In the genomic region with DNA sequence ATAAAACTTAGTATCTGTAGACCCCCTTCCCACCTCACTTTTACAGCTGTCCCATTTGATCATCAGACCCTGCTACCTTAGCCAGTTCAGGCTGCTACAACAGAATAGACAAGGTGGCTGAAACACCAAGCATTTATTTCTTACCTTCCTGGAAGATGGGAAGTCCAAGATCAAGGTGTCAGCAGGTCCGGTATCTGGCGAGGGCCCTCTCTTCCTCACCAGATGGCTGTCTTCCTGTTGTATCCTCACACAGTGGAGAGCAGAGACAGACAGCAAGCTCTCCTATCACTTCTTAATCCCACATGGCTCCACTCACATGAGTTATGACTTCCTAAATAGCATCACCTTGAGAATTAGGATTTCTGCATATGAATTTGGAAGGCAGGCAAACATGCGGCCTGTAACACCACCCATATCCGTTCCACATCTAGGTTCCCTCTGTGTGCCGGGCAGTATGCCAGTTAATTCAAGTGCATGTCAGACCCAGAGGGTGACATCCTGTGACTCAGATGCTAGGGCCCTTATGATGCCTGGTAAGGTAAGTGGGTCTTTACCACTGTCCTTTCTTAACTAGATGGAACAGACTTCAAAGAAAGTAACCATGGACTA, we compare ENCODE assay signal across 1 cellular context.
TF ChIP-seq lines count a peak whose summit lies in the region.

No MANE protein-coding gene starts in this region.

TF ChIP-seq in HCT116, 20 proteins besides CTCF, POLR2A, EP300 and RAD21 (continued from another document):
- TF ChIP-seq ELF1 (IDR thresholded peaks at IDR 0.05; ENCODE audit: borderline replicate concordance, low read depth) (no peak), EZH2 (IDR thresholded peaks at IDR 0.05) (no peak), ZNF274 (IDR thresholded peaks at IDR 0.05; ENCODE audit: low read depth, low read length) (no peak), TCF7L2 (IDR thresholded peaks at IDR 0.05; ENCODE audit: borderline replicate concordance, extremely low read depth, insufficient read depth, insufficient read length) (peak; percentile 87), CEBPB (IDR thresholded peaks at IDR 0.05; ENCODE audit: low read depth) (no peak), SP1 (IDR thresholded peaks at IDR 0.05; ENCODE audit: low read depth) (peak; percentile 91), POLR2AphosphoS5 (IDR thresholded peaks at IDR 0.05; ENCODE audit: low read depth, low read length) (peak; percentile 79), EZH2phosphoT487 (IDR thresholded peaks at IDR 0.05; ENCODE audit: borderline replicate concordance) (no peak), SIN3A (IDR thresholded peaks at IDR 0.05; ENCODE audit: low read depth) (peak; percentile 68; the same call in 1 of the 2 replicates), CBX3 (IDR thresholded peaks at IDR 0.05; ENCODE audit: low read depth) (peak; percentile 75; the same call in 1 of the 2 replicates), FOSL1 (IDR thresholded peaks at IDR 0.05; ENCODE audit: low read depth) (peak; percentile 80), EGR1 (IDR thresholded peaks at IDR 0.05; ENCODE audit: low read depth) (no peak), ZFX (IDR thresholded peaks at IDR 0.05) (peak; percentile 24; the same call in 1 of the 2 replicates)
- TF ChIP-seq, protein P1, sequence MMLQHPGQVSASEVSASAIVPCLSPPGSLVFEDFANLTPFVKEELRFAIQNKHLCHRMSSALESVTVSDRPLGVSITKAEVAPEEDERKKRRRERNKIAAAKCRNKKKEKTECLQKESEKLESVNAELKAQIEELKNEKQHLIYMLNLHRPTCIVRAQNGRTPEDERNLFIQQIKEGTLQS (IDR thresholded peaks at IDR 0.05): no peak
- TF ChIP-seq, protein P2, sequence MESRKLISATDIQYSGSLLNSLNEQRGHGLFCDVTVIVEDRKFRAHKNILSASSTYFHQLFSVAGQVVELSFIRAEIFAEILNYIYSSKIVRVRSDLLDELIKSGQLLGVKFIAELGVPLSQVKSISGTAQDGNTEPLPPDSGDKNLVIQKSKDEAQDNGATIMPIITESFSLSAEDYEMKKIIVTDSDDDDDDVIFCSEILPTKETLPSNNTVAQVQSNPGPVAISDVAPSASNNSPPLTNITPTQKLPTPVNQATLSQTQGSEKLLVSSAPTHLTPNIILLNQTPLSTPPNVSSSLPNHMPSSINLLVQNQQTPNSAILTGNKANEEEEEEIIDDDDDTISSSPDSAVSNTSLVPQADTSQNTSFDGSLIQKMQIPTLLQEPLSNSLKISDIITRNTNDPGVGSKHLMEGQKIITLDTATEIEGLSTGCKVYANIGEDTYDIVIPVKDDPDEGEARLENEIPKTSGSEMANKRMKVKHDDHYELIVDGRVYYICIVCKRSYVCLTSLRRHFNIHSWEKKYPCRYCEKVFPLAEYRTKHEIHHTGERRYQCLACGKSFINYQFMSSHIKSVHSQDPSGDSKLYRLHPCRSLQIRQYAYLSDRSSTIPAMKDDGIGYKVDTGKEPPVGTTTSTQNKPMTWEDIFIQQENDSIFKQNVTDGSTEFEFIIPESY (IDR thresholded peaks at IDR 0.05; ENCODE audit: extremely low read depth, insufficient replicate concordance, low read length): no peak
- TF ChIP-seq, protein P3, sequence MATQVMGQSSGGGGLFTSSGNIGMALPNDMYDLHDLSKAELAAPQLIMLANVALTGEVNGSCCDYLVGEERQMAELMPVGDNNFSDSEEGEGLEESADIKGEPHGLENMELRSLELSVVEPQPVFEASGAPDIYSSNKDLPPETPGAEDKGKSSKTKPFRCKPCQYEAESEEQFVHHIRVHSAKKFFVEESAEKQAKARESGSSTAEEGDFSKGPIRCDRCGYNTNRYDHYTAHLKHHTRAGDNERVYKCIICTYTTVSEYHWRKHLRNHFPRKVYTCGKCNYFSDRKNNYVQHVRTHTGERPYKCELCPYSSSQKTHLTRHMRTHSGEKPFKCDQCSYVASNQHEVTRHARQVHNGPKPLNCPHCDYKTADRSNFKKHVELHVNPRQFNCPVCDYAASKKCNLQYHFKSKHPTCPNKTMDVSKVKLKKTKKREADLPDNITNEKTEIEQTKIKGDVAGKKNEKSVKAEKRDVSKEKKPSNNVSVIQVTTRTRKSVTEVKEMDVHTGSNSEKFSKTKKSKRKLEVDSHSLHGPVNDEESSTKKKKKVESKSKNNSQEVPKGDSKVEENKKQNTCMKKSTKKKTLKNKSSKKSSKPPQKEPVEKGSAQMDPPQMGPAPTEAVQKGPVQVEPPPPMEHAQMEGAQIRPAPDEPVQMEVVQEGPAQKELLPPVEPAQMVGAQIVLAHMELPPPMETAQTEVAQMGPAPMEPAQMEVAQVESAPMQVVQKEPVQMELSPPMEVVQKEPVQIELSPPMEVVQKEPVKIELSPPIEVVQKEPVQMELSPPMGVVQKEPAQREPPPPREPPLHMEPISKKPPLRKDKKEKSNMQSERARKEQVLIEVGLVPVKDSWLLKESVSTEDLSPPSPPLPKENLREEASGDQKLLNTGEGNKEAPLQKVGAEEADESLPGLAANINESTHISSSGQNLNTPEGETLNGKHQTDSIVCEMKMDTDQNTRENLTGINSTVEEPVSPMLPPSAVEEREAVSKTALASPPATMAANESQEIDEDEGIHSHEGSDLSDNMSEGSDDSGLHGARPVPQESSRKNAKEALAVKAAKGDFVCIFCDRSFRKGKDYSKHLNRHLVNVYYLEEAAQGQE (IDR thresholded peaks at IDR 0.05; ENCODE audit: low read depth): no peak
- TF ChIP-seq, protein P4, sequence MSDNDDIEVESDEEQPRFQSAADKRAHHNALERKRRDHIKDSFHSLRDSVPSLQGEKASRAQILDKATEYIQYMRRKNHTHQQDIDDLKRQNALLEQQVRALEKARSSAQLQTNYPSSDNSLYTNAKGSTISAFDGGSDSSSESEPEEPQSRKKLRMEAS (IDR thresholded peaks at IDR 0.05): peak; percentile 90
